Comparison of ENCODE assay signal across 20 cellular contexts in the genomic region with DNA sequence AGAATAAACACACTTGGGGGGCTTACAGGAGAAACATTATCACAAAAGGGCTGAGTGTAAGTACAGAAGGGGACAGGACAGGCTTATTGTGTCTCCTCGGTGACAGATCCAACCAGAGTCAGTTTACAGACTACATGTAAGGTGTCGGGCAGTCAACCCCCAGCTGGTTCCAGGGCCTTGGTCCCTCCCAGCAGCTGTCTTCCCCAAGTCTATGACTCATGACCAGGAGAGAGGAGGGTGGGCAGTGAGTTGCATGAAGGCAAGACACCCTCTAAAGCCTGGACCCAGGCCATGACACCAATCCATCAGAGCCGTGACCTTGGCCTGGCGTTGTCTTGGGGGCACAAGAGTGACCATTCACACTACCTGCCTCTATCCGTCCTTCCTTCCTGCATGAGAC.
A peak's percentile ranks its signal among the peaks of the same experiment; 100 is the strongest.
DNase-seq lines count a peak whose midpoint lies in the region; ATAC-seq, FAIRE-seq and TF ChIP-seq lines count a peak whose summit lies in the region.
"Had no signal": no experiment of that assay in that cellular context is flagged by ENCODE, and none has a peak within 500 bp of the region (broad histone marks: within the 10 kb centered on the region; RNA-seq: fewer than 3 reads in every experiment).

No MANE protein-coding gene starts in this region.

- H3K79me1 ChIP-seq in neuronal stem cell (ENCODE audit: low read depth, low read length): no peaks in the 10 kb centered on the region

- BruUV-seq in K562 (replicated peaks; lab: Mats Ljungman, UMichigan): no TSS peak

- no peak overlapping the region for H4K91ac ChIP-seq in neuronal stem cell (ENCODE audit: low read depth, low read length, poor library complexity)

- H2BK12ac ChIP-seq in neuronal stem cell (ENCODE audit: low read length): no peak overlapping the region

- H3K9me3 ChIP-seq in OCI-LY3 (ENCODE audit: insufficient read depth, low read length): peaks cover 15% of the 10 kb centered on the region
- H3K9me3 ChIP-seq in K562 (replicated peaks; ENCODE audit: control insufficient read depth, insufficient read depth, low read depth, low read length): no peaks in the 10 kb centered on the region
- no peaks in the 10 kb centered on the region for H3K9me3 ChIP-seq in neuronal stem cell (replicated peaks in 1 of 2; ENCODE audit: control insufficient read depth in 2 of 2, insufficient read depth in 1 of 2, low read depth in 1 of 2, low read length in 2 of 2)
- no peaks in the 10 kb centered on the region for H3K9me3 ChIP-seq in vagina
- H3K9me3 ChIP-seq: A549, Caco-2 had no signal

- peaks cover 14% of the 10 kb centered on the region for H3K36me3 ChIP-seq in OCI-LY3 (replicated peaks; ENCODE audit: low read depth, low read length)
- no peaks in the 10 kb centered on the region for H3K36me3 ChIP-seq in K562 (ENCODE audit: control insufficient read depth, insufficient read depth, low read length)
- no peaks in the 10 kb centered on the region for H3K36me3 ChIP-seq in neuronal stem cell (replicated peaks in 1 of 2; ENCODE audit: control insufficient read depth in 2 of 2, insufficient read depth in 2 of 2, low read length in 2 of 2)
- H3K36me3 ChIP-seq in vagina: no peaks in the 10 kb centered on the region

- no peak overlapping the region for H3K23ac ChIP-seq in neuronal stem cell (ENCODE audit: low read depth, low read length, poor library complexity)

- H3K4me2 ChIP-seq in OCI-LY3 (ENCODE audit: low read length): no peak overlapping the region
- H3K4me2 ChIP-seq in K562 (ENCODE audit: insufficient read depth, low read length): no peak overlapping the region
- H3K4me2 ChIP-seq in neuronal stem cell (ENCODE audit: insufficient read depth, low read length, poor library complexity, severe bottlenecking): no peak overlapping the region
- H3K4me2 ChIP-seq: A549, GM23338 had no signal

- H3K79me2 ChIP-seq in OCI-LY3 (ENCODE audit: low read length) (no peaks in the 10 kb centered on the region), K562 (ENCODE audit: control insufficient read depth, insufficient read depth, low read length) (no peaks in the 10 kb centered on the region)

- TF ChIP-seq RAD21 in K562 (CRISPR knock-in tag; conservative IDR thresholded peaks at IDR 0.05 in 1 of 2, IDR thresholded peaks at IDR 0.05 in 1 of 2): no peak

- TF ChIP-seq POLR2A in K562 (conservative IDR thresholded peaks at IDR 0.05) (no peak), vagina (IDR thresholded peaks at IDR 0.05) (no peak)

- TF ChIP-seq CTCF in OCI-LY3 (IDR thresholded peaks at IDR 0.05; ENCODE audit: low read depth, low read length): no peak
- TF ChIP-seq CTCF in K562 (IDR thresholded peaks at IDR 0.05 in 2 of 3, conservative IDR thresholded peaks at IDR 0.05 in 1 of 3; ENCODE audit: insufficient read depth in 2 of 3, low read depth in 1 of 3, low read length in 3 of 3): no peak
- TF ChIP-seq CTCF in vagina (IDR thresholded peaks at IDR 0.05): no peak

- no peak for DNase-seq in K562 (ENCODE audit: extremely low read depth in 1 of 4, low spot score in 3 of 4)
- DNase-seq in neuronal stem cell (ENCODE audit: low spot score): no peak
- peak; percentile 77 to 82 for DNase-seq in vagina (ENCODE audit: extremely low spot score in 2 of 2)
- no peak for DNase-seq in NCI-H1105 treated with DMSO at 0.1 percent for 48 hours (lab: John Stamatoyannopoulos, UW)
- no peak for DNase-seq in stimulated activated CD4-positive, alpha-beta T cell treated with anti-CD3 and anti-CD28 coated beads, Interleukin-2, amount 100 ng/mL, for 24 hours
- DNase-seq: AML-193; Caco-2; CD4-positive, alpha-beta T cell; DMS79; GF-D8; HCEC 1CT had no signal

- no peak for TF ChIP-seq EP300 in K562 (IDR thresholded peaks at IDR 0.05; ENCODE audit: low read length)

- intact Hi-C loops in K562 (cut with micrococcal nuclease): no loop called here
- intact Hi-C loops in vagina (cut with DNase I): no loop called here

- H3K27ac ChIP-seq in OCI-LY3 (ENCODE audit: low read length) (peak overlapping the region; percentile 83; the same call in 1 of the 2 replicates), K562 (ENCODE audit: extremely low read depth, low read depth, low read length) (no peak overlapping the region), neuronal stem cell (replicated peaks; ENCODE audit: low read length) (no peak overlapping the region), vagina (no peak overlapping the region)
- H3K27ac ChIP-seq: 22Rv1, A549, C4-2B had no signal

- CTCF ChIA-PET in K562 (lab: Yijun Ruan, JAX; ENCODE audit: low intra/inter-chr PET ratio): no interaction called here

- POLR2A ChIA-PET in K562 (lab: Yijun Ruan, JAX): no interaction called here

- H3K4ac ChIP-seq in neuronal stem cell (ENCODE audit: low read length): no peak overlapping the region

- H3K4me1 ChIP-seq in OCI-LY3 (ENCODE audit: low read length): peaks cover 56% of the 10 kb centered on the region
- H3K4me1 ChIP-seq in K562 (replicated peaks in 1 of 2; ENCODE audit: control insufficient read depth in 2 of 2, insufficient read depth in 2 of 2, low read length in 2 of 2): no peaks in the 10 kb centered on the region; a peak in 1 of 5 replicates
- H3K4me1 ChIP-seq in neuronal stem cell (ENCODE audit: control insufficient read depth in 2 of 2, insufficient read depth in 1 of 2, low read depth in 1 of 2, low read length in 2 of 2): peaks cover 0 to 2% of the 10 kb centered on the region in 2 donors
- H3K4me1 ChIP-seq in vagina: peaks cover 5% of the 10 kb centered on the region
- H3K4me1 ChIP-seq: A549, Caco-2 had no signal

- H3K14ac ChIP-seq in neuronal stem cell (ENCODE audit: low read length): no peak overlapping the region

- peak overlapping the region; percentile 23 for H3K18ac ChIP-seq in neuronal stem cell (ENCODE audit: low read length)

- H4K20me1 ChIP-seq in OCI-LY3 (ENCODE audit: insufficient read depth, low read length) (no peaks in the 10 kb centered on the region), K562 (replicated peaks; ENCODE audit: control insufficient read depth, insufficient read depth, low read length) (no peaks in the 10 kb centered on the region)

- H3K27me3 ChIP-seq in OCI-LY3 (ENCODE audit: low read depth, low read length): no peaks in the 10 kb centered on the region
- peaks cover 0 to 14% of the 10 kb centered on the region in 2 experiments; a peak in 2 of 5 replicates for H3K27me3 ChIP-seq in K562 (ENCODE audit: control insufficient read depth in 2 of 2, insufficient read depth in 2 of 2, low read length in 2 of 2)
- no peaks in the 10 kb centered on the region for H3K27me3 ChIP-seq in neuronal stem cell (ENCODE audit: control insufficient read depth in 3 of 3, insufficient read depth in 3 of 3, low read depth in 1 of 3, low read length in 3 of 3)
- no peaks in the 10 kb centered on the region for H3K27me3 ChIP-seq in vagina

- no peak overlapping the region for H2BK120ac ChIP-seq in neuronal stem cell (ENCODE audit: low read depth, low read length)

- H2AFZ ChIP-seq in OCI-LY3 (ENCODE audit: low read depth, low read length) (no peak overlapping the region), K562 (ENCODE audit: low read depth, low read length) (no peak overlapping the region), neuronal stem cell (ENCODE audit: low read length) (no peak overlapping the region)
- H2AFZ ChIP-seq: GM23338 had no signal

- 5% methylated on average over 5 of the region's 5 CpGs for WGBS in K562 (ENCODE audit: insufficient coverage, low coverage, missing lambda C conversion rate)
- no CpG with 5 or more reads among the region's 5 CpGs for WGBS in neuronal stem cell (ENCODE audit: extremely low coverage in 2 of 2, insufficient read length in 2 of 2, insufficient replicate concordance in 1 of 2), 2 donors

- no peak overlapping the region for H3K9ac ChIP-seq in OCI-LY3 (ENCODE audit: low read length)
- no peak overlapping the region for H3K9ac ChIP-seq in K562 (ENCODE audit: insufficient read depth in 1 of 2, low read depth in 2 of 2, low read length in 2 of 2)
- no peak overlapping the region for H3K9ac ChIP-seq in neuronal stem cell (ENCODE audit: low read depth, low read length, poor library complexity)

- H2AK5ac ChIP-seq in neuronal stem cell (ENCODE audit: low read depth, low read length): peak overlapping the region; percentile 2

- no peak overlapping the region for H3K4me3 ChIP-seq in OCI-LY3 (ENCODE audit: low read length)
- no peak overlapping the region for H3K4me3 ChIP-seq in K562
- H3K4me3 ChIP-seq in neuronal stem cell (ENCODE audit: low read length in 2 of 2): no peak overlapping the region
- H3K4me3 ChIP-seq in vagina: no peak overlapping the region
- H3K4me3 ChIP-seq: A549, GM23338 had no signal

- no peak overlapping the region for H2BK15ac ChIP-seq in neuronal stem cell (ENCODE audit: low read length)

- FAIRE-seq in K562 (lab: Jason Lieb, UNC): no peak
- FAIRE-seq: A549, D721Med, GM19239, H54 had no signal

- peak overlapping the region; percentile 72 for H2BK5ac ChIP-seq in neuronal stem cell (ENCODE audit: low read length)

- H4K8ac ChIP-seq in neuronal stem cell (ENCODE audit: low read depth, low read length): no peak overlapping the region

- in situ Hi-C loops in K562 (cut with MboI): no loop called here

- no peaks in the 10 kb centered on the region for H3K9me1 ChIP-seq in K562 (ENCODE audit: control insufficient read depth, insufficient read depth, low read length)

- ATAC-seq in K562 (no peak), GM21423 (IDR thresholded peaks at IDR 0.05; ENCODE audit: unreplicated experiment) (no peak)
- ATAC-seq: A549, GM23338 had no signal

Comparison
In these comparisons a context has a peak if more than half of its experiments do, and no peak if none do; other contexts are left out.
1. DNase-seq: peak in vagina (2 of 2); none in K562 (0 of 4), neuronal stem cell (single experiment), NCI-H1105 treated with DMSO at 0.1 percent for 48 hours (single experiment) and stimulated activated CD4-positive, alpha-beta T cell treated with anti-CD3 and anti-CD28 coated beads, Interleukin-2, amount 100 ng/mL, for 24 hours (0 of 2).